20 cellular contexts compared by ENCODE assay signal in genomic region chr1:153360592-153360991, GRCh38. TPM values are rescaled to one million over a fixed set of nuclear protein-coding genes. Genes with fewer than 3 reads are reported as not detected.
"Had no signal": no experiment of that assay in that cellular context is flagged by ENCODE, and none has a peak within 500 bp of the region (broad histone marks: within the 10 kb centered on the region; RNA-seq: fewer than 3 reads in every experiment).

No MANE protein-coding gene starts in this region.

- H3K9me3 ChIP-seq: ascending aorta, breast epithelium, esophagus muscularis mucosa, lower lobe of right lung, ovary, stomach, thoracic aorta had no signal

- H3K4me3 Mint-ChIP-seq: activated CD4-positive, alpha-beta memory T cell treated with anti-CD3 and anti-CD28 coated beads, Interleukin-2, amount 10 ng/mL, durations not matched to agents 7 days and 5 days; activated naive CD4-positive, alpha-beta T cell treated with anti-CD3 and anti-CD28 coated beads for 36 hours; activated T-helper 1 cell treated with anti-CD3 and anti-CD28 coated beads, Interleukin-12 subunit alpha, Interleukin-12 subunit beta, Interleukin-2, Interleukin-4 antibody, amounts not matched to agents 30 ng/mL and 10 ng/mL and 1 ng/mL, durations not matched to agents 14 hours and 24 hours and 36 hours; mesothelial cell of epicardium; T-helper 17 cell had no signal

- ATAC-seq: lower lobe of right lung, sciatic nerve, T-helper 17 cell had no signal

- H3K4me1 ChIP-seq: ascending aorta, esophagus muscularis mucosa, stomach had no signal

- H3K36me3 Mint-ChIP-seq: mesothelial cell of epicardium had no signal

- DNase-seq: activated CD4-positive, alpha-beta memory T cell treated with anti-CD3 and anti-CD28 coated beads, Interleukin-2, amount 10 ng/mL, durations not matched to agents 7 days and 5 days; activated CD4-positive, alpha-beta T cell treated with anti-CD3 and anti-CD28 coated beads for 4 hours; activated naive CD4-positive, alpha-beta T cell treated with anti-CD3 and anti-CD28 coated beads for 36 hours; hypothalamus; kidney glomerular epithelial cell; lower lobe of right lung; ovary; stimulated activated CD4-positive, alpha-beta T cell treated with anti-CD3 and anti-CD28 coated beads, Interleukin-1b, Interleukin-23, amount 100 ng/mL, for 48 hours; stomach; T-helper 17 cell had no signal

- H3K4me3 ChIP-seq: ascending aorta, breast epithelium, esophagus muscularis mucosa, ovary, thoracic aorta had no signal

- H3K27me3 ChIP-seq: ascending aorta, breast epithelium, ovary had no signal

- H3K9me3 Mint-ChIP-seq: activated CD4-positive, alpha-beta memory T cell treated with anti-CD3 and anti-CD28 coated beads, Interleukin-2, amount 10 ng/mL, durations not matched to agents 7 days and 5 days; activated naive CD4-positive, alpha-beta T cell treated with anti-CD3 and anti-CD28 coated beads for 36 hours; activated T-helper 1 cell treated with anti-CD3 and anti-CD28 coated beads, Interleukin-12 subunit alpha, Interleukin-12 subunit beta, Interleukin-2, Interleukin-4 antibody, amounts not matched to agents 30 ng/mL and 10 ng/mL and 1 ng/mL, durations not matched to agents 14 hours and 24 hours and 36 hours; mesothelial cell of epicardium had no signal

- H3K27ac Mint-ChIP-seq: activated CD4-positive, alpha-beta memory T cell treated with anti-CD3 and anti-CD28 coated beads, Interleukin-2, amount 10 ng/mL, durations not matched to agents 7 days and 5 days; activated naive CD4-positive, alpha-beta T cell treated with anti-CD3 and anti-CD28 coated beads for 36 hours; activated T-helper 1 cell treated with anti-CD3 and anti-CD28 coated beads, Interleukin-12 subunit alpha, Interleukin-12 subunit beta, Interleukin-2, Interleukin-4 antibody, amounts not matched to agents 30 ng/mL and 10 ng/mL and 1 ng/mL, durations not matched to agents 14 hours and 24 hours and 36 hours; mesothelial cell of epicardium; T-helper 17 cell had no signal

- H3K36me3 ChIP-seq: ascending aorta, breast epithelium, esophagus muscularis mucosa, lower lobe of right lung, ovary, stomach, thoracic aorta had no signal

- H3K27ac ChIP-seq: ascending aorta, breast epithelium, esophagus muscularis mucosa, lower lobe of right lung, ovary, thoracic aorta had no signal

RNA-seq across cellular contexts. Expression of gene S100A9, which starts 2.9 kb away (rescaled TPM):
- total RNA-seq: activated T-helper 1 cell treated with anti-CD3 and anti-CD28 coated beads, Interleukin-12 subunit alpha, Interleukin-12 subunit beta, Interleukin-2, Interleukin-4 antibody, amounts not matched to agents 30 ng/mL and 10 ng/mL and 1 ng/mL, durations not matched to agents 14 hours and 24 hours and 36 hours; fibroblast of villous mesenchyme; myocyte had no signal
- polyA plus RNA-seq: neural cell had no signal

RNA-seq across cellular contexts. Expression of gene PGLYRP4, which starts 12.0 kb away (rescaled TPM):
- total RNA-seq: activated CD4-positive, alpha-beta memory T cell treated with anti-CD3 and anti-CD28 coated beads, Interleukin-2, amount 10 ng/mL, durations not matched to agents 7 days and 5 days; activated naive CD4-positive, alpha-beta T cell treated with anti-CD3 and anti-CD28 coated beads for 36 hours; activated T-helper 1 cell treated with anti-CD3 and anti-CD28 coated beads, Interleukin-12 subunit alpha, Interleukin-12 subunit beta, Interleukin-2, Interleukin-4 antibody, amounts not matched to agents 30 ng/mL and 10 ng/mL and 1 ng/mL, durations not matched to agents 14 hours and 24 hours and 36 hours; ascending aorta; breast epithelium; esophagus muscularis mucosa; fibroblast of villous mesenchyme; mesothelial cell of epicardium; myocyte; ovary; sciatic nerve; stomach; T-helper 17 cell; thoracic aorta had no signal
- polyA plus RNA-seq: neural cell, ovary had no signal

RNA-seq across cellular contexts. Expression of gene S100A12, which starts 14.8 kb away (rescaled TPM):
- total RNA-seq: activated CD4-positive, alpha-beta memory T cell treated with anti-CD3 and anti-CD28 coated beads, Interleukin-2, amount 10 ng/mL, durations not matched to agents 7 days and 5 days; activated naive CD4-positive, alpha-beta T cell treated with anti-CD3 and anti-CD28 coated beads for 36 hours; activated T-helper 1 cell treated with anti-CD3 and anti-CD28 coated beads, Interleukin-12 subunit alpha, Interleukin-12 subunit beta, Interleukin-2, Interleukin-4 antibody, amounts not matched to agents 30 ng/mL and 10 ng/mL and 1 ng/mL, durations not matched to agents 14 hours and 24 hours and 36 hours; ascending aorta; fibroblast of villous mesenchyme; mesothelial cell of epicardium; myocyte had no signal
- polyA plus RNA-seq: neural cell had no signal

RNA-seq across cellular contexts. Expression of gene S100A8, which starts 30.3 kb away (rescaled TPM):
- total RNA-seq: activated CD4-positive, alpha-beta memory T cell treated with anti-CD3 and anti-CD28 coated beads, Interleukin-2, amount 10 ng/mL, durations not matched to agents 7 days and 5 days; activated naive CD4-positive, alpha-beta T cell treated with anti-CD3 and anti-CD28 coated beads for 36 hours; activated T-helper 1 cell treated with anti-CD3 and anti-CD28 coated beads, Interleukin-12 subunit alpha, Interleukin-12 subunit beta, Interleukin-2, Interleukin-4 antibody, amounts not matched to agents 30 ng/mL and 10 ng/mL and 1 ng/mL, durations not matched to agents 14 hours and 24 hours and 36 hours; fibroblast of villous mesenchyme; mesothelial cell of epicardium; myocyte had no signal
- polyA plus RNA-seq: neural cell had no signal

RNA-seq across cellular contexts. Expression of gene PGLYRP3, which starts 47.8 kb away (rescaled TPM):
- total RNA-seq: activated CD4-positive, alpha-beta memory T cell treated with anti-CD3 and anti-CD28 coated beads, Interleukin-2, amount 10 ng/mL, durations not matched to agents 7 days and 5 days; activated naive CD4-positive, alpha-beta T cell treated with anti-CD3 and anti-CD28 coated beads for 36 hours; activated T-helper 1 cell treated with anti-CD3 and anti-CD28 coated beads, Interleukin-12 subunit alpha, Interleukin-12 subunit beta, Interleukin-2, Interleukin-4 antibody, amounts not matched to agents 30 ng/mL and 10 ng/mL and 1 ng/mL, durations not matched to agents 14 hours and 24 hours and 36 hours; ascending aorta; breast epithelium; esophagus muscularis mucosa; fibroblast of villous mesenchyme; lower lobe of right lung; mesothelial cell of epicardium; myocyte; ovary; sciatic nerve; stomach; T-helper 17 cell; thoracic aorta had no signal
- polyA plus RNA-seq: neural cell, ovary had no signal
